Comparison of ENCODE assay signal across 24 cellular contexts in genomic region chr3:179266701-179267211, GRCh38. TPM values are rescaled to one million over a fixed set of nuclear protein-coding genes. Genes with fewer than 3 reads are reported as not detected.
DNase-seq lines count a peak whose midpoint lies in the region; ATAC-seq, FAIRE-seq and TF ChIP-seq lines count a peak whose summit lies in the region.
"Had no signal": no experiment of that assay in that cellular context is flagged by ENCODE, and none has a peak within 500 bp of the region (broad histone marks: within the 10 kb centered on the region; RNA-seq: fewer than 3 reads in every experiment).

No MANE protein-coding gene starts in this region.

- H3K9me3 Mint-ChIP-seq in WTC11 (peaks cover 5% of the 10 kb centered on the region), MCF 10A (ENCODE audit: unreplicated experiment) (no peaks in the 10 kb centered on the region)
- H3K9me3 Mint-ChIP-seq in activated CD4-positive, alpha-beta T cell treated with anti-CD3 and anti-CD28 coated beads, Interleukin-2, amount 10 ng/mL, durations not matched to agents 7 days and 5 days = no peaks in the 10 kb centered on the region
- H3K9me3 Mint-ChIP-seq: activated CD4-positive, alpha-beta memory T cell treated with anti-CD3 and anti-CD28 coated beads, Interleukin-2, amount 10 ng/mL, durations not matched to agents 7 days and 5 days; stimulated activated naive CD8-positive, alpha-beta T cell treated with anti-CD3 and anti-CD28 coated beads, Interleukin-15, amount 100 ng/mL, for 72 hours had no signal

- DNase-seq in heart left ventricle (peak in 4 of 5 donors; percentile 29 to 45 (median 40)), cardiac septum (ENCODE audit: low spot score) (no peak), WTC11 (ENCODE audit: low spot score) (no peak), kidney (peak; percentile 66), upper lobe of right lung (no peak), MCF 10A (ENCODE audit: unreplicated experiment) (no peak)
- no peak for DNase-seq in activated CD4-positive, alpha-beta T cell treated with anti-CD3 and anti-CD28 coated beads, Interleukin-2, amount 10 ng/mL, durations not matched to agents 7 days and 5 days
- DNase-seq: activated CD4-positive, alpha-beta memory T cell treated with anti-CD3 and anti-CD28 coated beads, Interleukin-2, amount 10 ng/mL, durations not matched to agents 7 days and 5 days; activated naive CD4-positive, alpha-beta T cell; amygdala; C1 segment of cervical spinal cord; caudate nucleus; H7; MG63; NCI-H187; NCI-H446 treated with DMSO at 0.1 percent for 48 hours; pancreas; stimulated activated CD4-positive, alpha-beta T cell treated with anti-CD3 and anti-CD28 coated beads, Interleukin-1b, Interleukin-23, amount 100 ng/mL, for 48 hours; stimulated activated naive CD8-positive, alpha-beta T cell treated with anti-CD3 and anti-CD28 coated beads, Interleukin-15, amount 100 ng/mL, for 72 hours had no signal

- TF ChIP-seq CTCF in heart left ventricle (IDR thresholded peaks at IDR 0.05) (no peak), WTC11 (IDR thresholded peaks at IDR 0.05) (no peak), kidney (IDR thresholded peaks at IDR 0.05; ENCODE audit: borderline replicate concordance, extremely low read depth, insufficient read depth) (no peak), upper lobe of right lung (IDR thresholded peaks at IDR 0.05) (no peak), MCF 10A (IDR thresholded peaks at IDR 0.05; ENCODE audit: unreplicated experiment) (no peak)

- POLR2A ChIA-PET in WTC11 (lab: Charles Lee) = no interaction called here
- POLR2A ChIA-PET in MCF 10A (lab: Yijun Ruan, JAX) = interaction anchor here (0.6 kb wide), 1 partner anchor 219 kb away, joined by 3 read pairs; no protein-coding TSS in a partner anchor
- POLR2A ChIA-PET in activated CD4-positive, alpha-beta T cell treated with anti-CD3 and anti-CD28 coated beads, Interleukin-2, amount 10 ng/mL, durations not matched to agents 7 days and 5 days (lab: Charles Lee) = no interaction called here

- peaks cover 0 to 12% (median 5%) of the 10 kb centered on the region in 12 donors for H3K4me1 ChIP-seq in heart left ventricle
- no peaks in the 10 kb centered on the region for H3K4me1 ChIP-seq in kidney (ENCODE audit: control insufficient read depth in 1 of 2, insufficient read depth in 1 of 2, low read depth in 1 of 2, low read length in 2 of 2)
- peaks cover 3% of the 10 kb centered on the region for H3K4me1 ChIP-seq in upper lobe of right lung
- H3K4me1 ChIP-seq: A549, pancreas had no signal

- intact Hi-C loops in heart left ventricle (cut with DNase I) = loop anchor here in 2 of 10 donors (5.0 to 10.0 kb wide), 2 partner anchors 48 to 119 kb away; partner anchors contain the start of gene PIK3CA (in 1 of the 2)
- intact Hi-C loops in cardiac septum (cut with DNase I) = no loop called here
- intact Hi-C loops in kidney (cut with DNase I) = no loop called here
- intact Hi-C loops in upper lobe of right lung (cut with DNase I) = no loop called here
- intact Hi-C loops in MCF 10A (cut with micrococcal nuclease) = no loop called here

- BruUV-seq in MCF 10A (replicated peaks; lab: Mats Ljungman, UMichigan) = no TSS peak

- H3K27me3 Mint-ChIP-seq in WTC11 (ENCODE audit: low read depth) = peaks cover 8% of the 10 kb centered on the region
- no peaks in the 10 kb centered on the region for H3K27me3 Mint-ChIP-seq in MCF 10A (ENCODE audit: insufficient read depth, unreplicated experiment)
- no peaks in the 10 kb centered on the region for H3K27me3 Mint-ChIP-seq in activated CD4-positive, alpha-beta T cell treated with anti-CD3 and anti-CD28 coated beads, Interleukin-2, amount 10 ng/mL, durations not matched to agents 7 days and 5 days

- H3K9me3 ChIP-seq in heart left ventricle (no peaks in the 10 kb centered on the region), kidney (ENCODE audit: control insufficient read depth in 1 of 2, low read length in 2 of 2) (no peaks in the 10 kb centered on the region), upper lobe of right lung (no peaks in the 10 kb centered on the region)
- H3K9me3 ChIP-seq: A549, pancreas, upper lobe of left lung had no signal

- H3K36me3 Mint-ChIP-seq in WTC11 (peaks cover 2% of the 10 kb centered on the region; the same call in 1 of the 2 replicates), MCF 10A (ENCODE audit: insufficient read depth, unreplicated experiment) (no peaks in the 10 kb centered on the region)
- no peaks in the 10 kb centered on the region for H3K36me3 Mint-ChIP-seq in activated CD4-positive, alpha-beta T cell treated with anti-CD3 and anti-CD28 coated beads, Interleukin-2, amount 10 ng/mL, durations not matched to agents 7 days and 5 days (ENCODE audit: low read depth)

- FAIRE-seq in kidney (lab: Jason Lieb, UNC) = no peak
- FAIRE-seq: A549, GM19239, pancreas had no signal

- H3K27ac Mint-ChIP-seq in WTC11 (no peak overlapping the region), MCF 10A (ENCODE audit: low read depth, unreplicated experiment) (no peak overlapping the region)
- H3K27ac Mint-ChIP-seq in activated CD4-positive, alpha-beta T cell treated with anti-CD3 and anti-CD28 coated beads, Interleukin-2, amount 10 ng/mL, durations not matched to agents 7 days and 5 days = no peak overlapping the region
- H3K27ac Mint-ChIP-seq: activated CD4-positive, alpha-beta memory T cell treated with anti-CD3 and anti-CD28 coated beads, Interleukin-2, amount 10 ng/mL, durations not matched to agents 7 days and 5 days; stimulated activated naive CD8-positive, alpha-beta T cell treated with anti-CD3 and anti-CD28 coated beads, Interleukin-15, amount 100 ng/mL, for 72 hours had no signal

- no peaks in the 10 kb centered on the region for H3K36me3 ChIP-seq in heart left ventricle
- no peaks in the 10 kb centered on the region for H3K36me3 ChIP-seq in kidney (ENCODE audit: control insufficient read depth in 1 of 2, insufficient read depth in 2 of 2, low read length in 2 of 2)
- no peaks in the 10 kb centered on the region for H3K36me3 ChIP-seq in upper lobe of right lung
- H3K36me3 ChIP-seq: MG63, pancreas, upper lobe of left lung had no signal

- WGBS in heart left ventricle, 4 donors = 66 to 69% (median 66%) methylated on average over 16 to 21 of the region's 21 CpGs

- H3K27ac ChIP-seq in heart left ventricle (peak overlapping the region in 1 of 12 donors; percentile 36), kidney (ENCODE audit: low read depth in 2 of 2, low read length in 2 of 2) (no peak overlapping the region), upper lobe of right lung (no peak overlapping the region)
- H3K27ac ChIP-seq: A549, pancreas, upper lobe of left lung, VCaP had no signal

- H3K4me3 Mint-ChIP-seq in WTC11 = no peak overlapping the region
- no peak overlapping the region for H3K4me3 Mint-ChIP-seq in MCF 10A (ENCODE audit: unreplicated experiment)
- no peak overlapping the region for H3K4me3 Mint-ChIP-seq in activated CD4-positive, alpha-beta T cell treated with anti-CD3 and anti-CD28 coated beads, Interleukin-2, amount 10 ng/mL, durations not matched to agents 7 days and 5 days
- H3K4me3 Mint-ChIP-seq: activated CD4-positive, alpha-beta memory T cell treated with anti-CD3 and anti-CD28 coated beads, Interleukin-2, amount 10 ng/mL, durations not matched to agents 7 days and 5 days; stimulated activated naive CD8-positive, alpha-beta T cell treated with anti-CD3 and anti-CD28 coated beads, Interleukin-15, amount 100 ng/mL, for 72 hours had no signal

- ATAC-seq in heart left ventricle (peak in 2 of 4 donors; percentile 69 to 90), WTC11 (peak; percentile 32; the same call in 1 of the 2 replicates), upper lobe of right lung (no peak), GM21786 (IDR thresholded peaks at IDR 0.05; ENCODE audit: unreplicated experiment) (no peak)
- ATAC-seq: A549, pancreas had no signal

- TF ChIP-seq POLR2A in heart left ventricle (IDR thresholded peaks at IDR 0.05) = no peak

- CTCF ChIA-PET in WTC11 (lab: Charles Lee) = interaction anchor here (1.4 kb wide), 1 partner anchor 55 kb away, joined by 5 read pairs; no protein-coding TSS in a partner anchor
- CTCF ChIA-PET in MCF 10A (lab: Yijun Ruan, JAX) = no interaction called here
- CTCF ChIA-PET in activated CD4-positive, alpha-beta T cell treated with anti-CD3 and anti-CD28 coated beads, Interleukin-2, amount 10 ng/mL, durations not matched to agents 7 days and 5 days (lab: Charles Lee) = no interaction called here

- H3K4me1 Mint-ChIP-seq in WTC11 (no peaks in the 10 kb centered on the region), MCF 10A (ENCODE audit: insufficient read depth, unreplicated experiment) (no peaks in the 10 kb centered on the region)
- peaks cover 7% of the 10 kb centered on the region for H3K4me1 Mint-ChIP-seq in activated CD4-positive, alpha-beta T cell treated with anti-CD3 and anti-CD28 coated beads, Interleukin-2, amount 10 ng/mL, durations not matched to agents 7 days and 5 days
- H3K4me1 Mint-ChIP-seq: stimulated activated naive CD8-positive, alpha-beta T cell treated with anti-CD3 and anti-CD28 coated beads, Interleukin-15, amount 100 ng/mL, for 72 hours had no signal

- H3K27me3 ChIP-seq in heart left ventricle (no peaks in the 10 kb centered on the region), upper lobe of right lung (no peaks in the 10 kb centered on the region)
- H3K27me3 ChIP-seq: MG63, pancreas, upper lobe of left lung had no signal

- H3K9ac ChIP-seq in kidney (ENCODE audit: low read length in 2 of 2) = no peak overlapping the region

- peak overlapping the region in 7 of 12 donors; percentile 2 to 33 (median 20) for H3K4me3 ChIP-seq in heart left ventricle
- H3K4me3 ChIP-seq in kidney (ENCODE audit: low read length in 2 of 2) = no peak overlapping the region
- H3K4me3 ChIP-seq in upper lobe of right lung = no peak overlapping the region
- H3K4me3 ChIP-seq: A549, MG63, pancreas, upper lobe of left lung had no signal

RNA-seq across cellular contexts. Expression of gene KCNMB3, which starts 15.8 kb away (rescaled TPM):
- 1 to 10 TPM in 4 of 9 donors, under 1 TPM in 5; 0.40 to 1.6 (median 0.75) TPM for total RNA-seq in heart left ventricle
- polyA plus RNA-seq in heart left ventricle = 1 to 10 TPM; 1.3 to 1.6 TPM
- total RNA-seq in cardiac septum = 1.9 TPM
- total RNA-seq in WTC11 (2021) = 1.7 to 2.3 TPM (median 2.2 TPM) in 3 replicates
- 3.7 TPM for total RNA-seq in kidney
- polyA plus RNA-seq in kidney (ENCODE audit: insufficient read depth, low read depth, low replicate concordance) = 1.7 TPM
- total RNA-seq in upper lobe of right lung = 2.5 TPM
- total RNA-seq in MCF 10A (2022) = 0.15 and 0.28 TPM in 2 replicates
- 1 to 10 TPM in 1 of 2 experiments, under 1 TPM in 1; 0.60 to 1.1 TPM for total RNA-seq in activated CD4-positive, alpha-beta T cell treated with anti-CD3 and anti-CD28 coated beads, Interleukin-2, amount 10 ng/mL, durations not matched to agents 7 days and 5 days

RNA-seq across cellular contexts. Expression of gene ZNF639, which starts 56.1 kb away (rescaled TPM):
- total RNA-seq in heart left ventricle (10 to 100 TPM; 27.1 to 46.0 (median 30.7) TPM), cardiac septum (25.5 TPM), WTC11 (2021) (32.3 to 34.8 TPM (median 33.4 TPM) in 3 replicates), kidney (35.6 TPM), upper lobe of right lung (28.9 TPM), MCF 10A (2022) (35.5 and 52.8 TPM in 2 replicates)
- polyA plus RNA-seq in heart left ventricle (10 to 100 TPM in 1 of 2 donors, 1 to 10 TPM in 1; 9.2 to 24.1 TPM), kidney (ENCODE audit: insufficient read depth, low read depth, low replicate concordance) (17.9 TPM)
- total RNA-seq in activated CD4-positive, alpha-beta T cell treated with anti-CD3 and anti-CD28 coated beads, Interleukin-2, amount 10 ng/mL, durations not matched to agents 7 days and 5 days = 10 to 100 TPM; 28.0 to 34.7 TPM

Comparison
In these comparisons a context has a peak if more than half of its experiments do, and no peak if none do; other contexts are left out.
1. DNase-seq: peak in heart left ventricle (4 of 5) and kidney (single experiment); none in cardiac septum (single experiment), WTC11 (single experiment), upper lobe of right lung (single experiment), MCF 10A (single experiment) and activated CD4-positive, alpha-beta T cell treated with anti-CD3 and anti-CD28 coated beads, Interleukin-2, amount 10 ng/mL, durations not matched to agents 7 days and 5 days (single experiment).
2. H3K4me3 ChIP-seq: peak in heart left ventricle (7 of 12); none in kidney (0 of 2) and upper lobe of right lung (single experiment).